Comparison of ENCODE assay signal across 24 cellular contexts in genomic region chr7:881441-882234, GRCh38. TPM values are rescaled to one million over a fixed set of nuclear protein-coding genes. Genes with fewer than 3 reads are reported as not detected.
DNase-seq lines count a peak whose midpoint lies in the region; ATAC-seq and TF ChIP-seq lines count a peak whose summit lies in the region.
"Had no signal": no experiment of that assay in that cellular context is flagged by ENCODE, and none has a peak within 500 bp of the region (broad histone marks: within the 10 kb centered on the region; RNA-seq: fewer than 3 reads in every experiment).

No MANE protein-coding gene starts in this region.

- no peaks in the 10 kb centered on the region for H3K9me3 Mint-ChIP-seq in activated naive CD4-positive, alpha-beta T cell treated with anti-CD3 and anti-CD28 coated beads, Interleukin-2, amount 50 U/mL, for 24 hours
- H3K9me3 Mint-ChIP-seq in activated naive CD4-positive, alpha-beta T cell treated with anti-CD3 and anti-CD28 coated beads, Interleukin-2, amount 10 ng/mL, durations not matched to agents 7 days and 5 days, result no peaks in the 10 kb centered on the region
- H3K9me3 Mint-ChIP-seq in Calu3 (ENCODE audit: low read depth, unreplicated experiment) (no peaks in the 10 kb centered on the region), neural crest cell (no peaks in the 10 kb centered on the region)
- H3K9me3 Mint-ChIP-seq: CD4-positive, alpha-beta memory T cell had no signal

- no peaks in the 10 kb centered on the region for H3K36me3 Mint-ChIP-seq in activated naive CD4-positive, alpha-beta T cell treated with anti-CD3 and anti-CD28 coated beads, Interleukin-2, amount 50 U/mL, for 24 hours
- peaks cover 14% of the 10 kb centered on the region for H3K36me3 Mint-ChIP-seq in activated naive CD4-positive, alpha-beta T cell treated with anti-CD3 and anti-CD28 coated beads, Interleukin-2, amount 10 ng/mL, durations not matched to agents 7 days and 5 days
- H3K36me3 Mint-ChIP-seq in Calu3 (ENCODE audit: insufficient read depth, unreplicated experiment) (peaks cover 90% of the 10 kb centered on the region), neural crest cell (ENCODE audit: low read depth) (peaks cover 3% of the 10 kb centered on the region)

- no peaks in the 10 kb centered on the region for H3K9me3 ChIP-seq in RWPE2 (ENCODE audit: severe bottlenecking)
- H3K9me3 ChIP-seq: thoracic aorta had no signal

- H3K36me3 ChIP-seq in RWPE2 (ENCODE audit: low read depth), result peaks cover 26% of the 10 kb centered on the region

- H3K27me3 Mint-ChIP-seq in activated naive CD4-positive, alpha-beta T cell treated with anti-CD3 and anti-CD28 coated beads, Interleukin-2, amount 50 U/mL, for 24 hours, result no peaks in the 10 kb centered on the region
- H3K27me3 Mint-ChIP-seq in activated naive CD4-positive, alpha-beta T cell treated with anti-CD3 and anti-CD28 coated beads, Interleukin-2, amount 10 ng/mL, durations not matched to agents 7 days and 5 days, result no peaks in the 10 kb centered on the region
- H3K27me3 Mint-ChIP-seq in Calu3 (ENCODE audit: unreplicated experiment) (no peaks in the 10 kb centered on the region), neural crest cell (ENCODE audit: low read depth) (no peaks in the 10 kb centered on the region)
- H3K27me3 Mint-ChIP-seq: CD4-positive, alpha-beta memory T cell; dendritic cell treated with granulocyte-macrophage colony-stimulating factor and Interleukin-4, amounts not matched to agents 40 ng/mL and 50 ng/mL, for 4 days; T-helper 17 cell had no signal

- no peaks in the 10 kb centered on the region for H3K27me3 ChIP-seq in RWPE2 (ENCODE audit: insufficient read depth, poor library complexity, severe bottlenecking)
- H3K27me3 ChIP-seq: cardiac muscle cell had no signal

- peaks cover 42% of the 10 kb centered on the region for H3K4me1 Mint-ChIP-seq in activated naive CD4-positive, alpha-beta T cell treated with anti-CD3 and anti-CD28 coated beads, Interleukin-2, amount 50 U/mL, for 24 hours
- peaks cover 18% of the 10 kb centered on the region for H3K4me1 Mint-ChIP-seq in activated naive CD4-positive, alpha-beta T cell treated with anti-CD3 and anti-CD28 coated beads, Interleukin-2, amount 10 ng/mL, durations not matched to agents 7 days and 5 days
- H3K4me1 Mint-ChIP-seq in Calu3 (ENCODE audit: low read depth, unreplicated experiment) (peaks cover 24% of the 10 kb centered on the region), neural crest cell (peaks cover 25% of the 10 kb centered on the region)

- TF ChIP-seq CTCF in Calu3 (IDR thresholded peaks at IDR 0.05; ENCODE audit: unreplicated experiment) (no peak), RWPE2 (IDR thresholded peaks at IDR 0.05; ENCODE audit: poor library complexity, severe bottlenecking) (no peak), neural crest cell (conservative IDR thresholded peaks at IDR 0.05) (no peak)

- H3K4me3 ChIP-seq in RWPE2 (ENCODE audit: severe bottlenecking), result no peak overlapping the region
- H3K4me3 ChIP-seq: cardiac muscle cell, GM12878, thoracic aorta had no signal

- intact Hi-C loops in Calu3 (cut with micrococcal nuclease; ENCODE audit: unreplicated experiment), result no loop called here

- no peak for DNase-seq in activated naive CD4-positive, alpha-beta T cell treated with anti-CD3 and anti-CD28 coated beads, Interleukin-2, amount 10 ng/mL, durations not matched to agents 7 days and 5 days
- DNase-seq in Calu3 (no peak), RWPE2 (ENCODE audit: low spot score) (peak; percentile 9), neural crest cell (ENCODE audit: low read depth, low spot score) (no peak), T-helper 9 cell (no peak), NCI-H524 (lab: John Stamatoyannopoulos, UW) (no peak)
- DNase-seq in stimulated activated CD4-positive, alpha-beta T cell treated with anti-CD3 and anti-CD28 coated beads, Interleukin-4, amount 100 ng/mL, for 1 hour, result no peak
- DNase-seq: activated CD4-positive, alpha-beta T cell treated with anti-CD3 and anti-CD28 coated beads, Interleukin-2, amount 50 U/mL, for 1 hour; activated CD8-positive, alpha-beta memory T cell treated with anti-CD3 and anti-CD28 coated beads, Interleukin-2, amount 50 U/mL, for 48 hours; activated effector memory CD4-positive, alpha-beta T cell treated with anti-CD3 and anti-CD28 coated beads, Interleukin-2, amount 50 U/mL, for 16 hours; amygdala; CD4-positive, alpha-beta memory T cell; DND-41; NCI-H1694 treated with DMSO at 0.1 percent for 48 hours; NCI-H446; stimulated activated CD4-positive, alpha-beta T cell treated with anti-CD3 and anti-CD28 coated beads, Interleukin-2, amount 100 ng/mL, for 24 hours; stimulated activated naive CD4-positive, alpha-beta T cell; T-helper 17 cell had no signal

- BruUV-seq in Calu3 (replicated peaks; lab: Mats Ljungman, UMichigan), result TSS peak; percentile 5

- peaks cover 2% of the 10 kb centered on the region for H3K4me1 ChIP-seq in RWPE2 (ENCODE audit: insufficient read depth, poor library complexity, severe bottlenecking)

- peak overlapping the region; percentile 35 for H3K27ac Mint-ChIP-seq in activated naive CD4-positive, alpha-beta T cell treated with anti-CD3 and anti-CD28 coated beads, Interleukin-2, amount 50 U/mL, for 24 hours
- H3K27ac Mint-ChIP-seq in activated naive CD4-positive, alpha-beta T cell treated with anti-CD3 and anti-CD28 coated beads, Interleukin-2, amount 10 ng/mL, durations not matched to agents 7 days and 5 days, result no peak overlapping the region
- H3K27ac Mint-ChIP-seq in Calu3 (ENCODE audit: unreplicated experiment), result peak overlapping the region; percentile 73
- H3K27ac Mint-ChIP-seq in neural crest cell (ENCODE audit: unreplicated experiment), result no peak overlapping the region
- H3K27ac Mint-ChIP-seq: dendritic cell treated with granulocyte-macrophage colony-stimulating factor and Interleukin-4, amounts not matched to agents 40 ng/mL and 50 ng/mL, for 4 days; T-helper 17 cell had no signal

- ATAC-seq in RWPE2 (ENCODE audit: low read depth), result no peak
- ATAC-seq: GM12878, Panc1, T-helper 17 cell had no signal

- CTCF ChIA-PET in activated naive CD4-positive, alpha-beta T cell treated with anti-CD3 and anti-CD28 coated beads, Interleukin-2, amount 10 ng/mL, durations not matched to agents 7 days and 5 days (lab: Charles Lee), result no interaction called here
- CTCF ChIA-PET in Calu3 (lab: Charles Lee), result no interaction called here

- H3K4me3 Mint-ChIP-seq in activated naive CD4-positive, alpha-beta T cell treated with anti-CD3 and anti-CD28 coated beads, Interleukin-2, amount 50 U/mL, for 24 hours, result no peak overlapping the region
- no peak overlapping the region for H3K4me3 Mint-ChIP-seq in activated naive CD4-positive, alpha-beta T cell treated with anti-CD3 and anti-CD28 coated beads, Interleukin-2, amount 10 ng/mL, durations not matched to agents 7 days and 5 days
- H3K4me3 Mint-ChIP-seq in Calu3 (ENCODE audit: low read depth, unreplicated experiment) (no peak overlapping the region), neural crest cell (peak overlapping the region; percentile 62)
- H3K4me3 Mint-ChIP-seq: dendritic cell treated with granulocyte-macrophage colony-stimulating factor and Interleukin-4, amounts not matched to agents 40 ng/mL and 50 ng/mL, for 4 days had no signal

- no peak overlapping the region for H3K27ac ChIP-seq in RWPE2 (ENCODE audit: poor library complexity, severe bottlenecking)
- H3K27ac ChIP-seq: cardiac muscle cell, thoracic aorta had no signal

RNA-seq across cellular contexts. Expression of gene GET4, which starts 5.3 kb away (rescaled TPM):
- total RNA-seq in Calu3 (2022) (145 and 167 TPM in 2 replicates), neural crest cell (50.4 and 55.2 TPM in 2 replicates)

RNA-seq across cellular contexts. Expression of gene SUN1, which starts 49.4 kb away (rescaled TPM):
- 218 and 252 TPM in 2 replicates for total RNA-seq in Calu3 (2022)
- 99.9 and 101 TPM in 2 replicates for total RNA-seq in neural crest cell

Comparison
In these comparisons a context has a peak if more than half of its experiments do, and no peak if none do; other contexts are left out.
1. H3K27ac Mint-ChIP-seq: peak in activated naive CD4-positive, alpha-beta T cell treated with anti-CD3 and anti-CD28 coated beads, Interleukin-2, amount 50 U/mL, for 24 hours (single experiment) and Calu3 (single experiment); none in activated naive CD4-positive, alpha-beta T cell treated with anti-CD3 and anti-CD28 coated beads, Interleukin-2, amount 10 ng/mL, durations not matched to agents 7 days and 5 days (single experiment) and neural crest cell (single experiment).